In genomic region chr10:78550716-78551115, GRCh38 we compare ENCODE assay signal across 1 cellular context.
TF ChIP-seq lines count a peak whose summit lies in the region.

No MANE protein-coding gene starts in this region.

TF ChIP-seq in HepG2, 621 proteins besides CTCF, POLR2A, EP300 and RAD21 (continued from another document and continues in another):
- TF ChIP-seq, protein P1, sequence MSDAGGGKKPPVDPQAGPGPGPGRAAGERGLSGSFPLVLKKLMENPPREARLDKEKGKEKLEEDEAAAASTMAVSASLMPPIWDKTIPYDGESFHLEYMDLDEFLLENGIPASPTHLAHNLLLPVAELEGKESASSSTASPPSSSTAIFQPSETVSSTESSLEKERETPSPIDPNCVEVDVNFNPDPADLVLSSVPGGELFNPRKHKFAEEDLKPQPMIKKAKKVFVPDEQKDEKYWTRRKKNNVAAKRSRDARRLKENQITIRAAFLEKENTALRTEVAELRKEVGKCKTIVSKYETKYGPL (CRISPR knock-in tag; IDR thresholded peaks at IDR 0.05) = no peak
- TF ChIP-seq THAP11 (CRISPR knock-in tag; IDR thresholded peaks at IDR 0.05) (0 out of 2 replicates have a peak, but pooled peaks have one; percentile 40), ZNF644 (CRISPR knock-in tag; IDR thresholded peaks at IDR 0.05; ENCODE audit: low read depth) (no peak; the same call in 1 of the 2 replicates), RAD51 (IDR thresholded peaks at IDR 0.05; ENCODE audit: borderline replicate concordance) (no peak), ZNF761 (CRISPR knock-in tag; conservative IDR thresholded peaks at IDR 0.05) (no peak), ZNF75D (CRISPR knock-in tag; IDR thresholded peaks at IDR 0.05; ENCODE audit: borderline replicate concordance) (no peak), ZNF530 (CRISPR knock-in tag; IDR thresholded peaks at IDR 0.05; ENCODE audit: low read depth) (no peak), THAP7 (CRISPR knock-in tag; IDR thresholded peaks at IDR 0.05) (no peak), POLR2AphosphoS2 (IDR thresholded peaks at IDR 0.05; ENCODE audit: low read depth, low read length) (no peak), ZNF343 (CRISPR knock-in tag; IDR thresholded peaks at IDR 0.05) (peak; percentile 79; the same call in 1 of the 2 replicates), ZMAT3 (CRISPR knock-in tag; conservative IDR thresholded peaks at IDR 0.05) (peak; percentile 41; the same call in 1 of the 2 replicates), DMAP1 (CRISPR knock-in tag; IDR thresholded peaks at IDR 0.05) (no peak; the same call in 1 of the 2 replicates), ZNF441 (CRISPR knock-in tag; IDR thresholded peaks at IDR 0.05; ENCODE audit: borderline replicate concordance) (peak; percentile 77; the same call in 1 of the 2 replicates), CHD4 (IDR thresholded peaks at IDR 0.05; ENCODE audit: borderline replicate concordance, low read length) (0 out of 2 replicates have a peak, but pooled peaks have one; percentile 24), PHF5A (CRISPR knock-in tag; IDR thresholded peaks at IDR 0.05; ENCODE audit: low read depth, unreplicated experiment) (no peak), ZNF256 (CRISPR knock-in tag; conservative IDR thresholded peaks at IDR 0.05) (0 out of 2 replicates have a peak, but pooled peaks have one; percentile 68), ERF (CRISPR knock-in tag; IDR thresholded peaks at IDR 0.05) (peak; percentile 92; the same call in 1 of the 2 replicates), EZH2 (conservative IDR thresholded peaks at IDR 0.05; ENCODE audit: low read depth, low read length) (no peak), ZNF776 (CRISPR knock-in tag; IDR thresholded peaks at IDR 0.05) (no peak), CERS6 (CRISPR knock-in tag; IDR thresholded peaks at IDR 0.05) (no peak; the same call in 1 of the 2 replicates), TOPORS (CRISPR knock-in tag; IDR thresholded peaks at IDR 0.05) (no peak), SMAD3 (CRISPR knock-in tag; IDR thresholded peaks at IDR 0.05) (no peak; the same call in 1 of the 2 replicates), ATF6 (CRISPR knock-in tag; conservative IDR thresholded peaks at IDR 0.05) (no peak)
- TF ChIP-seq, protein P2, sequence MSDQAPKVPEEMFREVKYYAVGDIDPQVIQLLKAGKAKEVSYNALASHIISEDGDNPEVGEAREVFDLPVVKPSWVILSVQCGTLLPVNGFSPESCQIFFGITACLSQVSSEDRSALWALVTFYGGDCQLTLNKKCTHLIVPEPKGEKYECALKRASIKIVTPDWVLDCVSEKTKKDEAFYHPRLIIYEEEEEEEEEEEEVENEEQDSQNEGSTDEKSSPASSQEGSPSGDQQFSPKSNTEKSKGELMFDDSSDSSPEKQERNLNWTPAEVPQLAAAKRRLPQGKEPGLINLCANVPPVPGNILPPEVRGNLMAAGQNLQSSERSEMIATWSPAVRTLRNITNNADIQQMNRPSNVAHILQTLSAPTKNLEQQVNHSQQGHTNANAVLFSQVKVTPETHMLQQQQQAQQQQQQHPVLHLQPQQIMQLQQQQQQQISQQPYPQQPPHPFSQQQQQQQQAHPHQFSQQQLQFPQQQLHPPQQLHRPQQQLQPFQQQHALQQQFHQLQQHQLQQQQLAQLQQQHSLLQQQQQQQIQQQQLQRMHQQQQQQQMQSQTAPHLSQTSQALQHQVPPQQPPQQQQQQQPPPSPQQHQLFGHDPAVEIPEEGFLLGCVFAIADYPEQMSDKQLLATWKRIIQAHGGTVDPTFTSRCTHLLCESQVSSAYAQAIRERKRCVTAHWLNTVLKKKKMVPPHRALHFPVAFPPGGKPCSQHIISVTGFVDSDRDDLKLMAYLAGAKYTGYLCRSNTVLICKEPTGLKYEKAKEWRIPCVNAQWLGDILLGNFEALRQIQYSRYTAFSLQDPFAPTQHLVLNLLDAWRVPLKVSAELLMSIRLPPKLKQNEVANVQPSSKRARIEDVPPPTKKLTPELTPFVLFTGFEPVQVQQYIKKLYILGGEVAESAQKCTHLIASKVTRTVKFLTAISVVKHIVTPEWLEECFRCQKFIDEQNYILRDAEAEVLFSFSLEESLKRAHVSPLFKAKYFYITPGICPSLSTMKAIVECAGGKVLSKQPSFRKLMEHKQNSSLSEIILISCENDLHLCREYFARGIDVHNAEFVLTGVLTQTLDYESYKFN (CRISPR knock-in tag; conservative IDR thresholded peaks at IDR 0.05) = peak; percentile 85
- TF ChIP-seq, protein P3, sequence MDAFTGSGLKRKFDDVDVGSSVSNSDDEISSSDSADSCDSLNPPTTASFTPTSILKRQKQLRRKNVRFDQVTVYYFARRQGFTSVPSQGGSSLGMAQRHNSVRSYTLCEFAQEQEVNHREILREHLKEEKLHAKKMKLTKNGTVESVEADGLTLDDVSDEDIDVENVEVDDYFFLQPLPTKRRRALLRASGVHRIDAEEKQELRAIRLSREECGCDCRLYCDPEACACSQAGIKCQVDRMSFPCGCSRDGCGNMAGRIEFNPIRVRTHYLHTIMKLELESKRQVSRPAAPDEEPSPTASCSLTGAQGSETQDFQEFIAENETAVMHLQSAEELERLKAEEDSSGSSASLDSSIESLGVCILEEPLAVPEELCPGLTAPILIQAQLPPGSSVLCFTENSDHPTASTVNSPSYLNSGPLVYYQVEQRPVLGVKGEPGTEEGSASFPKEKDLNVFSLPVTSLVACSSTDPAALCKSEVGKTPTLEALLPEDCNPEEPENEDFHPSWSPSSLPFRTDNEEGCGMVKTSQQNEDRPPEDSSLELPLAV (CRISPR knock-in tag; conservative IDR thresholded peaks at IDR 0.05; ENCODE audit: low read depth) = no peak
- TF ChIP-seq, protein P4, sequence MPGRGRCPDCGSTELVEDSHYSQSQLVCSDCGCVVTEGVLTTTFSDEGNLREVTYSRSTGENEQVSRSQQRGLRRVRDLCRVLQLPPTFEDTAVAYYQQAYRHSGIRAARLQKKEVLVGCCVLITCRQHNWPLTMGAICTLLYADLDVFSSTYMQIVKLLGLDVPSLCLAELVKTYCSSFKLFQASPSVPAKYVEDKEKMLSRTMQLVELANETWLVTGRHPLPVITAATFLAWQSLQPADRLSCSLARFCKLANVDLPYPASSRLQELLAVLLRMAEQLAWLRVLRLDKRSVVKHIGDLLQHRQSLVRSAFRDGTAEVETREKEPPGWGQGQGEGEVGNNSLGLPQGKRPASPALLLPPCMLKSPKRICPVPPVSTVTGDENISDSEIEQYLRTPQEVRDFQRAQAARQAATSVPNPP (CRISPR knock-in tag; IDR thresholded peaks at IDR 0.05) = no peak
- TF ChIP-seq, protein P5, sequence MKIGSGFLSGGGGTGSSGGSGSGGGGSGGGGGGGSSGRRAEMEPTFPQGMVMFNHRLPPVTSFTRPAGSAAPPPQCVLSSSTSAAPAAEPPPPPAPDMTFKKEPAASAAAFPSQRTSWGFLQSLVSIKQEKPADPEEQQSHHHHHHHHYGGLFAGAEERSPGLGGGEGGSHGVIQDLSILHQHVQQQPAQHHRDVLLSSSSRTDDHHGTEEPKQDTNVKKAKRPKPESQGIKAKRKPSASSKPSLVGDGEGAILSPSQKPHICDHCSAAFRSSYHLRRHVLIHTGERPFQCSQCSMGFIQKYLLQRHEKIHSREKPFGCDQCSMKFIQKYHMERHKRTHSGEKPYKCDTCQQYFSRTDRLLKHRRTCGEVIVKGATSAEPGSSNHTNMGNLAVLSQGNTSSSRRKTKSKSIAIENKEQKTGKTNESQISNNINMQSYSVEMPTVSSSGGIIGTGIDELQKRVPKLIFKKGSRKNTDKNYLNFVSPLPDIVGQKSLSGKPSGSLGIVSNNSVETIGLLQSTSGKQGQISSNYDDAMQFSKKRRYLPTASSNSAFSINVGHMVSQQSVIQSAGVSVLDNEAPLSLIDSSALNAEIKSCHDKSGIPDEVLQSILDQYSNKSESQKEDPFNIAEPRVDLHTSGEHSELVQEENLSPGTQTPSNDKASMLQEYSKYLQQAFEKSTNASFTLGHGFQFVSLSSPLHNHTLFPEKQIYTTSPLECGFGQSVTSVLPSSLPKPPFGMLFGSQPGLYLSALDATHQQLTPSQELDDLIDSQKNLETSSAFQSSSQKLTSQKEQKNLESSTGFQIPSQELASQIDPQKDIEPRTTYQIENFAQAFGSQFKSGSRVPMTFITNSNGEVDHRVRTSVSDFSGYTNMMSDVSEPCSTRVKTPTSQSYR (CRISPR knock-in tag; IDR thresholded peaks at IDR 0.05; ENCODE audit: borderline replicate concordance) = no peak
- TF ChIP-seq, protein P6, sequence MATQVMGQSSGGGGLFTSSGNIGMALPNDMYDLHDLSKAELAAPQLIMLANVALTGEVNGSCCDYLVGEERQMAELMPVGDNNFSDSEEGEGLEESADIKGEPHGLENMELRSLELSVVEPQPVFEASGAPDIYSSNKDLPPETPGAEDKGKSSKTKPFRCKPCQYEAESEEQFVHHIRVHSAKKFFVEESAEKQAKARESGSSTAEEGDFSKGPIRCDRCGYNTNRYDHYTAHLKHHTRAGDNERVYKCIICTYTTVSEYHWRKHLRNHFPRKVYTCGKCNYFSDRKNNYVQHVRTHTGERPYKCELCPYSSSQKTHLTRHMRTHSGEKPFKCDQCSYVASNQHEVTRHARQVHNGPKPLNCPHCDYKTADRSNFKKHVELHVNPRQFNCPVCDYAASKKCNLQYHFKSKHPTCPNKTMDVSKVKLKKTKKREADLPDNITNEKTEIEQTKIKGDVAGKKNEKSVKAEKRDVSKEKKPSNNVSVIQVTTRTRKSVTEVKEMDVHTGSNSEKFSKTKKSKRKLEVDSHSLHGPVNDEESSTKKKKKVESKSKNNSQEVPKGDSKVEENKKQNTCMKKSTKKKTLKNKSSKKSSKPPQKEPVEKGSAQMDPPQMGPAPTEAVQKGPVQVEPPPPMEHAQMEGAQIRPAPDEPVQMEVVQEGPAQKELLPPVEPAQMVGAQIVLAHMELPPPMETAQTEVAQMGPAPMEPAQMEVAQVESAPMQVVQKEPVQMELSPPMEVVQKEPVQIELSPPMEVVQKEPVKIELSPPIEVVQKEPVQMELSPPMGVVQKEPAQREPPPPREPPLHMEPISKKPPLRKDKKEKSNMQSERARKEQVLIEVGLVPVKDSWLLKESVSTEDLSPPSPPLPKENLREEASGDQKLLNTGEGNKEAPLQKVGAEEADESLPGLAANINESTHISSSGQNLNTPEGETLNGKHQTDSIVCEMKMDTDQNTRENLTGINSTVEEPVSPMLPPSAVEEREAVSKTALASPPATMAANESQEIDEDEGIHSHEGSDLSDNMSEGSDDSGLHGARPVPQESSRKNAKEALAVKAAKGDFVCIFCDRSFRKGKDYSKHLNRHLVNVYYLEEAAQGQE (IDR thresholded peaks at IDR 0.05; ENCODE audit: borderline replicate concordance in 1 of 2, low read depth in 1 of 2, low read length in 2 of 2) = no peak
- TF ChIP-seq, protein P7, sequence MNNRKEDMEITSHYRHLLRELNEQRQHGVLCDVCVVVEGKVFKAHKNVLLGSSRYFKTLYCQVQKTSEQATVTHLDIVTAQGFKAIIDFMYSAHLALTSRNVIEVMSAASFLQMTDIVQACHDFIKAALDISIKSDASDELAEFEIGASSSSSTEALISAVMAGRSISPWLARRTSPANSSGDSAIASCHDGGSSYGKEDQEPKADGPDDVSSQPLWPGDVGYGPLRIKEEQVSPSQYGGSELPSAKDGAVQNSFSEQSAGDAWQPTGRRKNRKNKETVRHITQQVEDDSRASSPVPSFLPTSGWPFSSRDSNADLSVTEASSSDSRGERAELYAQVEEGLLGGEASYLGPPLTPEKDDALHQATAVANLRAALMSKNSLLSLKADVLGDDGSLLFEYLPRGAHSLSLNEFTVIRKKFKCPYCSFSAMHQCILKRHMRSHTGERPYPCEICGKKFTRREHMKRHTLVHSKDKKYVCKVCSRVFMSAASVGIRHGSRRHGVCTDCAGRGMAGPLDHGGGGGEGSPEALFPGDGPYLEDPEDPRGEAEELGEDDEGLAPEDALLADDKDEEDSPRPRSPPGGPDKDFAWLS (CRISPR knock-in tag; IDR thresholded peaks at IDR 0.05; ENCODE audit: borderline replicate concordance) = no peak
- TF ChIP-seq, protein P8, sequence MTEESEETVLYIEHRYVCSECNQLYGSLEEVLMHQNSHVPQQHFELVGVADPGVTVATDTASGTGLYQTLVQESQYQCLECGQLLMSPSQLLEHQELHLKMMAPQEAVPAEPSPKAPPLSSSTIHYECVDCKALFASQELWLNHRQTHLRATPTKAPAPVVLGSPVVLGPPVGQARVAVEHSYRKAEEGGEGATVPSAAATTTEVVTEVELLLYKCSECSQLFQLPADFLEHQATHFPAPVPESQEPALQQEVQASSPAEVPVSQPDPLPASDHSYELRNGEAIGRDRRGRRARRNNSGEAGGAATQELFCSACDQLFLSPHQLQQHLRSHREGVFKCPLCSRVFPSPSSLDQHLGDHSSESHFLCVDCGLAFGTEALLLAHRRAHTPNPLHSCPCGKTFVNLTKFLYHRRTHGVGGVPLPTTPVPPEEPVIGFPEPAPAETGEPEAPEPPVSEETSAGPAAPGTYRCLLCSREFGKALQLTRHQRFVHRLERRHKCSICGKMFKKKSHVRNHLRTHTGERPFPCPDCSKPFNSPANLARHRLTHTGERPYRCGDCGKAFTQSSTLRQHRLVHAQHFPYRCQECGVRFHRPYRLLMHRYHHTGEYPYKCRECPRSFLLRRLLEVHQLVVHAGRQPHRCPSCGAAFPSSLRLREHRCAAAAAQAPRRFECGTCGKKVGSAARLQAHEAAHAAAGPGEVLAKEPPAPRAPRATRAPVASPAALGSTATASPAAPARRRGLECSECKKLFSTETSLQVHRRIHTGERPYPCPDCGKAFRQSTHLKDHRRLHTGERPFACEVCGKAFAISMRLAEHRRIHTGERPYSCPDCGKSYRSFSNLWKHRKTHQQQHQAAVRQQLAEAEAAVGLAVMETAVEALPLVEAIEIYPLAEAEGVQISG (CRISPR knock-in tag; IDR thresholded peaks at IDR 0.05) = peak; percentile 79
